ENCODE assay signal across 12 cellular contexts in genomic region chr10:80488539-80489066, GRCh38. TPM values are rescaled to one million over a fixed set of nuclear protein-coding genes. Genes with fewer than 3 reads are reported as not detected.
A peak's percentile ranks its signal among the peaks of the same experiment; 100 is the strongest.
DNase-seq lines count a peak whose midpoint lies in the region; ATAC-seq and TF ChIP-seq lines count a peak whose summit lies in the region.
"Had no signal": no experiment of that assay in that cellular context is flagged by ENCODE, and none has a peak within 500 bp of the region (broad histone marks: within the 10 kb centered on the region; RNA-seq: fewer than 3 reads in every experiment).

No MANE protein-coding gene starts in this region.

- H3K27me3 Mint-ChIP-seq in activated CD8-positive, alpha-beta memory T cell treated with anti-CD3 and anti-CD28 coated beads, Interleukin-2, amount 10 ng/mL, durations not matched to agents 7 days and 5 days: no peaks in the 10 kb centered on the region
- H3K27me3 Mint-ChIP-seq in activated CD4-positive, alpha-beta memory T cell treated with anti-CD3 and anti-CD28 coated beads for 36 hours: no peaks in the 10 kb centered on the region
- no peaks in the 10 kb centered on the region for H3K27me3 Mint-ChIP-seq in endodermal cell (ENCODE audit: insufficient read depth)
- no peaks in the 10 kb centered on the region for H3K27me3 Mint-ChIP-seq in stimulated activated naive CD8-positive, alpha-beta T cell treated with anti-CD3 and anti-CD28 coated beads, Interleukin-15, amount 100 ng/mL, for 72 hours

- H3K27me3 ChIP-seq in endodermal cell (ENCODE audit: control insufficient read depth, insufficient read depth, low read length, poor library complexity, severe bottlenecking): no peaks in the 10 kb centered on the region
- H3K27me3 ChIP-seq: transverse colon had no signal

- no peak for TF ChIP-seq CTCF in endodermal cell (conservative IDR thresholded peaks at IDR 0.05)

- POLR2A ChIA-PET in activated CD4-positive, alpha-beta memory T cell treated with anti-CD3 and anti-CD28 coated beads for 36 hours (lab: Charles Lee): interaction anchor here (4.0 to 4.1 kb wide), 2 partner anchors 17 to 33 kb away, joined by 21 to 23 read pairs; partner anchors contain the start of gene TSPAN14

- H3K27ac Mint-ChIP-seq in activated CD8-positive, alpha-beta memory T cell treated with anti-CD3 and anti-CD28 coated beads, Interleukin-2, amount 10 ng/mL, durations not matched to agents 7 days and 5 days: peak overlapping the region; percentile 90
- H3K27ac Mint-ChIP-seq in activated CD4-positive, alpha-beta memory T cell treated with anti-CD3 and anti-CD28 coated beads for 36 hours: peak overlapping the region; percentile 89
- peak overlapping the region; percentile 40 for H3K27ac Mint-ChIP-seq in endodermal cell
- peak overlapping the region in 1 of 2 donors; percentile 84 for H3K27ac Mint-ChIP-seq in stimulated activated naive CD8-positive, alpha-beta T cell treated with anti-CD3 and anti-CD28 coated beads, Interleukin-15, amount 100 ng/mL, for 72 hours

- peaks cover 49% of the 10 kb centered on the region for H3K36me3 ChIP-seq in endodermal cell (ENCODE audit: control insufficient read depth, insufficient read depth, low read length)

- no peak overlapping the region for H3K27ac ChIP-seq in endodermal cell (ENCODE audit: low read depth, low read length)

- no peak overlapping the region for H3K4me3 ChIP-seq in endodermal cell (ENCODE audit: low read length)
- H3K4me3 ChIP-seq: transverse colon had no signal

- H3K4me1 ChIP-seq in endodermal cell (ENCODE audit: control insufficient read depth, insufficient read depth, low read length): peaks cover 6% of the 10 kb centered on the region

- no peaks in the 10 kb centered on the region for H3K9me3 Mint-ChIP-seq in activated CD8-positive, alpha-beta memory T cell treated with anti-CD3 and anti-CD28 coated beads, Interleukin-2, amount 10 ng/mL, durations not matched to agents 7 days and 5 days (ENCODE audit: low read depth)
- no peaks in the 10 kb centered on the region for H3K9me3 Mint-ChIP-seq in activated CD4-positive, alpha-beta memory T cell treated with anti-CD3 and anti-CD28 coated beads for 36 hours
- no peaks in the 10 kb centered on the region for H3K9me3 Mint-ChIP-seq in endodermal cell
- H3K9me3 Mint-ChIP-seq in stimulated activated naive CD8-positive, alpha-beta T cell treated with anti-CD3 and anti-CD28 coated beads, Interleukin-15, amount 100 ng/mL, for 72 hours: no peaks in the 10 kb centered on the region

- 97 to 98% methylated on average over 5 to 6 of the region's 6 CpGs for WGBS in endodermal cell (ENCODE audit: insufficient coverage in 1 of 2, insufficient read length in 1 of 2), 2 experiments

- H3K36me3 Mint-ChIP-seq in activated CD8-positive, alpha-beta memory T cell treated with anti-CD3 and anti-CD28 coated beads, Interleukin-2, amount 10 ng/mL, durations not matched to agents 7 days and 5 days: peaks cover 54% of the 10 kb centered on the region
- peaks cover 35% of the 10 kb centered on the region for H3K36me3 Mint-ChIP-seq in activated CD4-positive, alpha-beta memory T cell treated with anti-CD3 and anti-CD28 coated beads for 36 hours
- H3K36me3 Mint-ChIP-seq in endodermal cell (ENCODE audit: low read depth): peaks cover 41% of the 10 kb centered on the region

- intact Hi-C loops in activated CD4-positive, alpha-beta memory T cell treated with anti-CD3 and anti-CD28 coated beads for 36 hours (cut with micrococcal nuclease): loop anchor here (10.0 kb wide), 1 partner anchor 414 kb away; the partner anchor contains the start of gene TMEM254
- intact Hi-C loops in posterior vena cava (cut with DNase I): no loop called here

- H3K4me1 Mint-ChIP-seq in activated CD8-positive, alpha-beta memory T cell treated with anti-CD3 and anti-CD28 coated beads, Interleukin-2, amount 10 ng/mL, durations not matched to agents 7 days and 5 days: peaks cover 97% of the 10 kb centered on the region
- peaks cover 99% of the 10 kb centered on the region for H3K4me1 Mint-ChIP-seq in activated CD4-positive, alpha-beta memory T cell treated with anti-CD3 and anti-CD28 coated beads for 36 hours (ENCODE audit: low read depth)
- peaks cover 32% of the 10 kb centered on the region for H3K4me1 Mint-ChIP-seq in endodermal cell
- peaks cover 100% of the 10 kb centered on the region for H3K4me1 Mint-ChIP-seq in stimulated activated naive CD8-positive, alpha-beta T cell treated with anti-CD3 and anti-CD28 coated beads, Interleukin-15, amount 100 ng/mL, for 72 hours

- ATAC-seq in activated CD8-positive, alpha-beta memory T cell treated with anti-CD3 and anti-CD28 coated beads, Interleukin-2, amount 10 ng/mL, durations not matched to agents 7 days and 5 days: no peak
- ATAC-seq in stimulated activated naive CD8-positive, alpha-beta T cell treated with anti-CD3 and anti-CD28 coated beads, Interleukin-15, amount 100 ng/mL, for 72 hours: no peak
- ATAC-seq: esophagus mucosa had no signal

- no peak for DNase-seq in activated CD8-positive, alpha-beta memory T cell treated with anti-CD3 and anti-CD28 coated beads, Interleukin-2, amount 10 ng/mL, durations not matched to agents 7 days and 5 days
- DNase-seq in activated CD8-positive, alpha-beta memory T cell treated with anti-CD3 and anti-CD28 coated beads, Interleukin-2, amount 50 U/mL, for 4 hours: no peak
- DNase-seq in activated CD4-positive, alpha-beta memory T cell treated with anti-CD3 and anti-CD28 coated beads for 36 hours: no peak
- DNase-seq in endodermal cell: no peak
- DNase-seq in stimulated activated naive CD8-positive, alpha-beta T cell treated with anti-CD3 and anti-CD28 coated beads, Interleukin-15, amount 100 ng/mL, for 72 hours: no peak
- no peak for DNase-seq in ecto neural progenitor cell (ENCODE audit: low spot score)
- no peak for DNase-seq in posterior vena cava (ENCODE audit: low spot score)
- no peak for DNase-seq in NCI-H1092 (lab: John Stamatoyannopoulos, UW)
- DNase-seq: retina had no signal

- no peak overlapping the region for H3K9ac ChIP-seq in endodermal cell (ENCODE audit: extremely low read depth, low read length, poor library complexity, severe bottlenecking)

- H3K4me3 Mint-ChIP-seq in activated CD8-positive, alpha-beta memory T cell treated with anti-CD3 and anti-CD28 coated beads, Interleukin-2, amount 10 ng/mL, durations not matched to agents 7 days and 5 days: peak overlapping the region; percentile 15
- H3K4me3 Mint-ChIP-seq in activated CD4-positive, alpha-beta memory T cell treated with anti-CD3 and anti-CD28 coated beads for 36 hours: no peak overlapping the region
- H3K4me3 Mint-ChIP-seq in endodermal cell: no peak overlapping the region
- peak overlapping the region; percentile 31 to 76 for H3K4me3 Mint-ChIP-seq in stimulated activated naive CD8-positive, alpha-beta T cell treated with anti-CD3 and anti-CD28 coated beads, Interleukin-15, amount 100 ng/mL, for 72 hours

- no peaks in the 10 kb centered on the region for H3K9me3 ChIP-seq in endodermal cell (ENCODE audit: control insufficient read depth, low read length)
- H3K9me3 ChIP-seq: transverse colon had no signal

- CTCF ChIA-PET in activated CD8-positive, alpha-beta memory T cell treated with anti-CD3 and anti-CD28 coated beads, Interleukin-2, amount 10 ng/mL, durations not matched to agents 7 days and 5 days (lab: Charles Lee): interaction anchor here (1.1 to 11.4 kb wide), 6 partner anchors 13 to 44 kb away, joined by 4 to 151 read pairs (median 16); no protein-coding TSS in a partner anchor
- CTCF ChIA-PET in activated CD4-positive, alpha-beta memory T cell treated with anti-CD3 and anti-CD28 coated beads for 36 hours (lab: Charles Lee): interaction anchor here (0.9 to 4.8 kb wide), 6 partner anchors 11 to 44 kb away, joined by 3 to 29 read pairs (median 7); no protein-coding TSS in a partner anchor

RNA-seq across cellular contexts. Expression of gene TSPAN14, which starts 34.5 kb away (rescaled TPM):
- 100 to 1,000 TPM; 100 to 104 TPM for total RNA-seq in activated CD8-positive, alpha-beta memory T cell treated with anti-CD3 and anti-CD28 coated beads, Interleukin-2, amount 10 ng/mL, durations not matched to agents 7 days and 5 days
- total RNA-seq in activated CD4-positive, alpha-beta memory T cell treated with anti-CD3 and anti-CD28 coated beads for 36 hours: 10 to 100 TPM; 48.9 to 51.8 TPM
- 100 to 1,000 TPM; 121 to 123 TPM for total RNA-seq in endodermal cell
- polyA plus RNA-seq in endodermal cell (2013, experiment 1 of 2): 142 TPM
- 127 TPM for polyA plus RNA-seq in endodermal cell (2013, experiment 2 of 2)
- 10 to 100 TPM; 56.6 to 57.4 TPM for total RNA-seq in posterior vena cava

RNA-seq across cellular contexts. Expression of gene SH2D4B, which starts 49.1 kb away (rescaled TPM):
- under 1 TPM in 1 of 2 experiments, not detected in 1; 0.09 TPM for total RNA-seq in activated CD8-positive, alpha-beta memory T cell treated with anti-CD3 and anti-CD28 coated beads, Interleukin-2, amount 10 ng/mL, durations not matched to agents 7 days and 5 days
- total RNA-seq in activated CD4-positive, alpha-beta memory T cell treated with anti-CD3 and anti-CD28 coated beads for 36 hours: under 1 TPM in 1 of 2 experiments, not detected in 1; 0.12 TPM
- total RNA-seq in endodermal cell (under 1 TPM in 1 of 2 donors, not detected in 1; 0.13 TPM), posterior vena cava (under 1 TPM in 1 of 2 donors, not detected in 1; 0.10 TPM)
- not detected for polyA plus RNA-seq in endodermal cell (2013, experiment 1 of 2)
- polyA plus RNA-seq in endodermal cell (2013, experiment 2 of 2): 0.33 TPM
- total RNA-seq: LHCN-M2 had no signal

Comparison
In these comparisons a context has a peak if more than half of its experiments do, and no peak if none do; other contexts are left out.
1. H3K4me3 Mint-ChIP-seq: peak in activated CD8-positive, alpha-beta memory T cell treated with anti-CD3 and anti-CD28 coated beads, Interleukin-2, amount 10 ng/mL, durations not matched to agents 7 days and 5 days (single experiment) and stimulated activated naive CD8-positive, alpha-beta T cell treated with anti-CD3 and anti-CD28 coated beads, Interleukin-15, amount 100 ng/mL, for 72 hours (2 of 2); none in activated CD4-positive, alpha-beta memory T cell treated with anti-CD3 and anti-CD28 coated beads for 36 hours (single experiment) and endodermal cell (single experiment).